In the genomic region with DNA sequence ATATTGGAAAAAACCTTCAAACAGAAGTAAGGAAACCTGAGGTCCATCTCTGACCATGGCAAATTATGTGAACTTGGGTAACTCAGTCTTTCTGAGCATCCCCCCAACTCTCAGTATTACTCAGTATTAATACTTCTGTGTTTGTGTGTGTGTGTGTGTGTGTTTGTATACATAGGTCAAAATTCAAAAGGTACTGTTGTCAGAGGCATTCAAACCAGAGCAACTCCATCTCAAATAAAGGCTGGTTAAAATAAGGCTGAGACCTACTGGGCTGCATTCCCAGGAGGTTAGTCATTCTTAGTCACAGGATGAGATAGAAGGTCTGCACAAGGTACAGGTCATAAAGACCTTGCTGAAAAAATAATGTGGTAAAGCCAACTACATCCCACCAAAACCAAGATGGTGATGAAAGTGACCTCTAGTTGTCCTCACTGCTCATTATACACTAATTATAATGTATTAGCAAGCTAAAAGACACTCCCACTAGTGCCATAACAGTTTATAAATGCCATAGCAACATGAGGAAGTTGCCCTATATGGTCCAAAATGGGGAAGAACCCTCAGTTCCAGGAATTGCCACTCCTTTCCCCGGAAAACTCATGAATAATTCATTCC, we compare ENCODE assay signal across 11 cellular contexts. TPM values are rescaled to one million over a fixed set of nuclear protein-coding genes. Genes with fewer than 3 reads are reported as not detected.
DNase-seq lines count a peak whose midpoint lies in the region; ATAC-seq, FAIRE-seq and TF ChIP-seq lines count a peak whose summit lies in the region.
"Had no signal": no experiment of that assay in that cellular context is flagged by ENCODE, and none has a peak within 500 bp of the region (broad histone marks: within the 10 kb centered on the region; RNA-seq: fewer than 3 reads in every experiment).

No MANE protein-coding gene starts in this region.

- FAIRE-seq in pancreas (lab: Jason Lieb, UNC) = no peak

- 0 out of 2 replicates have a peak, but pooled peaks cover 5% of the 10 kb centered on the region for H3K9me2 ChIP-seq in HCT116 (ENCODE audit: insufficient read depth)

- WGBS in pancreas, 2 donors = 77 to 85% methylated on average over 1 of the region's 1 CpG

- no peaks in the 10 kb centered on the region for H3K79me2 ChIP-seq in HCT116 (ENCODE audit: insufficient read depth, low read length)

- no peaks in the 10 kb centered on the region for H3K9me3 ChIP-seq in HCT116 (ENCODE audit: control insufficient read depth in 1 of 2, insufficient read depth in 1 of 2, low read depth in 1 of 2, low read length in 2 of 2)
- H3K9me3 ChIP-seq in pancreas = no peaks in the 10 kb centered on the region

- H4K20me1 ChIP-seq in HCT116 (ENCODE audit: insufficient read depth) = no peaks in the 10 kb centered on the region

- H3K4me1 ChIP-seq in HCT116 (ENCODE audit: control insufficient read depth in 1 of 2, insufficient read depth in 2 of 2, low read length in 2 of 2) = peaks cover 21 to 29% of the 10 kb centered on the region in 2 experiments
- peaks cover 0 to 6% (median 4%) of the 10 kb centered on the region in 3 donors for H3K4me1 ChIP-seq in pancreas

- peak overlapping the region; percentile 70 for H3K4me2 ChIP-seq in HCT116 (ENCODE audit: low read length)

- TF ChIP-seq CTCF in HCT116 (IDR thresholded peaks at IDR 0.05 in 2 of 3, conservative IDR thresholded peaks at IDR 0.05 in 1 of 3; ENCODE audit: borderline replicate concordance in 1 of 3, insufficient read depth in 1 of 3, low read depth in 2 of 3, low read length in 2 of 3) (no peak), epithelial cell of esophagus (IDR thresholded peaks at IDR 0.05; ENCODE audit: insufficient read depth, low read depth, low read length, missing control alignments) (no peak), pancreas (IDR thresholded peaks at IDR 0.05) (no peak)

- no peak overlapping the region for H3K9ac ChIP-seq in HCT116 (ENCODE audit: low read length)

- peak; percentile 68 for DNase-seq in HCT116 (ENCODE audit: low read depth, low spot score)
- peak; percentile 92 for DNase-seq in RPMI7951 (ENCODE audit: low read depth)
- peak; percentile 79 for DNase-seq in epithelial cell of esophagus (ENCODE audit: low read depth)
- DNase-seq in pancreas = peak in 1 of 6 donors; percentile 29
- no peak for DNase-seq in NCI-H82 (lab: John Stamatoyannopoulos, UW)
- no peak for DNase-seq in NCI-H748 (lab: John Stamatoyannopoulos, UW; ENCODE audit: unreplicated experiment)
- DNase-seq in mesenteric fat pad (ENCODE audit: low spot score) = no peak
- DNase-seq: activated naive CD8-positive, alpha-beta T cell treated with anti-CD3 and anti-CD28 coated beads, Interleukin-2, amount 10 ng/mL, durations not matched to agents 7 days and 5 days; heart left ventricle had no signal

- RAD21 ChIA-PET in HCT116 (lab: Charles Lee; ENCODE audit: low non-redundant PET in 1 of 2, low total read pairs in 2 of 2, uncharacterized antibody in 2 of 2, unreplicated experiment in 2 of 2) = no interaction called here

- POLR2A ChIA-PET in HCT116 (lab: Charles Lee) = no interaction called here

- peak overlapping the region in 1 of 2 experiments; percentile 20; a peak in 2 of 4 replicates for H3K4me3 ChIP-seq in HCT116 (replicated peaks in 1 of 2; ENCODE audit: low read depth in 1 of 2, low read length in 2 of 2)
- no peak overlapping the region for H3K4me3 ChIP-seq in epithelial cell of esophagus (ENCODE audit: low read length)
- no peak overlapping the region for H3K4me3 ChIP-seq in pancreas
- H3K4me3 ChIP-seq: heart left ventricle had no signal

- intact Hi-C loops in HCT116 (cut with micrococcal nuclease) = loop anchor here (10.0 kb wide), 1 partner anchor 715 kb away; no protein-coding TSS in a partner anchor
- intact Hi-C loops in pancreas (cut with DNase I) = no loop called here

- H3K36me3 ChIP-seq in HCT116 (ENCODE audit: control insufficient read depth in 1 of 2, insufficient read depth in 2 of 2, low read length in 2 of 2) = no peaks in the 10 kb centered on the region
- no peaks in the 10 kb centered on the region for H3K36me3 ChIP-seq in pancreas
- H3K36me3 ChIP-seq: heart left ventricle had no signal

- TF ChIP-seq RAD21 in HCT116 (IDR thresholded peaks at IDR 0.05; ENCODE audit: low read depth) = no peak

- CTCF ChIA-PET in HCT116 (lab: Charles Lee) = no interaction called here

- peak overlapping the region; percentile 56 for H2AFZ ChIP-seq in HCT116 (ENCODE audit: low read depth, low read length, poor library complexity, severe bottlenecking)

- ATAC-seq in HCT116 (peak; percentile 91), pancreas (peak in 3 of 4 donors; percentile 46 to 84 (median 67)), GM18519 (IDR thresholded peaks at IDR 0.05; ENCODE audit: low FRiP score, unreplicated experiment) (no peak)

- H3K27ac ChIP-seq in HCT116 (ENCODE audit: low read depth, low read length) (peak overlapping the region; percentile 32; the same call in 1 of the 2 replicates), pancreas (no peak overlapping the region)
- H3K27ac ChIP-seq: heart left ventricle, VCaP had no signal

- H3K27me3 ChIP-seq in HCT116 (ENCODE audit: insufficient read depth, low read length) (no peaks in the 10 kb centered on the region), pancreas (peaks cover 0 to 4% (median 0%) of the 10 kb centered on the region in 4 donors)
- H3K27me3 ChIP-seq: heart left ventricle had no signal

- no TSS peak for BruUV-seq in HCT116 (replicated peaks; lab: Mats Ljungman, UMichigan)

- no peak for TF ChIP-seq POLR2A in HCT116 (IDR thresholded peaks at IDR 0.05; ENCODE audit: borderline replicate concordance, extremely low read depth, insufficient read depth, insufficient read length)

TF ChIP-seq in HCT116, 20 proteins besides CTCF, POLR2A, EP300 and RAD21 (continues in another document):
- TF ChIP-seq CBX3 (IDR thresholded peaks at IDR 0.05; ENCODE audit: low read depth) (peak; percentile 92; the same call in 1 of the 2 replicates), EZH2 (IDR thresholded peaks at IDR 0.05) (no peak), ELF1 (IDR thresholded peaks at IDR 0.05; ENCODE audit: borderline replicate concordance, low read depth) (no peak), SIN3A (IDR thresholded peaks at IDR 0.05; ENCODE audit: low read depth) (0 out of 2 replicates have a peak, but pooled peaks have one; percentile 41), FOSL1 (IDR thresholded peaks at IDR 0.05; ENCODE audit: low read depth) (peak; percentile 97), EZH2phosphoT487 (IDR thresholded peaks at IDR 0.05; ENCODE audit: borderline replicate concordance) (no peak), ZNF274 (IDR thresholded peaks at IDR 0.05; ENCODE audit: low read depth, low read length) (no peak), POLR2AphosphoS5 (IDR thresholded peaks at IDR 0.05; ENCODE audit: low read depth, low read length) (peak; percentile 34; the same call in 1 of the 2 replicates), YY1 (IDR thresholded peaks at IDR 0.05; ENCODE audit: extremely low read depth, insufficient replicate concordance, low read depth, low read length) (peak; percentile 15)
- TF ChIP-seq, protein P1, sequence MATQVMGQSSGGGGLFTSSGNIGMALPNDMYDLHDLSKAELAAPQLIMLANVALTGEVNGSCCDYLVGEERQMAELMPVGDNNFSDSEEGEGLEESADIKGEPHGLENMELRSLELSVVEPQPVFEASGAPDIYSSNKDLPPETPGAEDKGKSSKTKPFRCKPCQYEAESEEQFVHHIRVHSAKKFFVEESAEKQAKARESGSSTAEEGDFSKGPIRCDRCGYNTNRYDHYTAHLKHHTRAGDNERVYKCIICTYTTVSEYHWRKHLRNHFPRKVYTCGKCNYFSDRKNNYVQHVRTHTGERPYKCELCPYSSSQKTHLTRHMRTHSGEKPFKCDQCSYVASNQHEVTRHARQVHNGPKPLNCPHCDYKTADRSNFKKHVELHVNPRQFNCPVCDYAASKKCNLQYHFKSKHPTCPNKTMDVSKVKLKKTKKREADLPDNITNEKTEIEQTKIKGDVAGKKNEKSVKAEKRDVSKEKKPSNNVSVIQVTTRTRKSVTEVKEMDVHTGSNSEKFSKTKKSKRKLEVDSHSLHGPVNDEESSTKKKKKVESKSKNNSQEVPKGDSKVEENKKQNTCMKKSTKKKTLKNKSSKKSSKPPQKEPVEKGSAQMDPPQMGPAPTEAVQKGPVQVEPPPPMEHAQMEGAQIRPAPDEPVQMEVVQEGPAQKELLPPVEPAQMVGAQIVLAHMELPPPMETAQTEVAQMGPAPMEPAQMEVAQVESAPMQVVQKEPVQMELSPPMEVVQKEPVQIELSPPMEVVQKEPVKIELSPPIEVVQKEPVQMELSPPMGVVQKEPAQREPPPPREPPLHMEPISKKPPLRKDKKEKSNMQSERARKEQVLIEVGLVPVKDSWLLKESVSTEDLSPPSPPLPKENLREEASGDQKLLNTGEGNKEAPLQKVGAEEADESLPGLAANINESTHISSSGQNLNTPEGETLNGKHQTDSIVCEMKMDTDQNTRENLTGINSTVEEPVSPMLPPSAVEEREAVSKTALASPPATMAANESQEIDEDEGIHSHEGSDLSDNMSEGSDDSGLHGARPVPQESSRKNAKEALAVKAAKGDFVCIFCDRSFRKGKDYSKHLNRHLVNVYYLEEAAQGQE (IDR thresholded peaks at IDR 0.05; ENCODE audit: low read depth) = no peak
- TF ChIP-seq, protein P2, sequence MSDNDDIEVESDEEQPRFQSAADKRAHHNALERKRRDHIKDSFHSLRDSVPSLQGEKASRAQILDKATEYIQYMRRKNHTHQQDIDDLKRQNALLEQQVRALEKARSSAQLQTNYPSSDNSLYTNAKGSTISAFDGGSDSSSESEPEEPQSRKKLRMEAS (IDR thresholded peaks at IDR 0.05) = 0 out of 2 replicates have a peak, but pooled peaks have one; percentile 11
- TF ChIP-seq, protein P3, sequence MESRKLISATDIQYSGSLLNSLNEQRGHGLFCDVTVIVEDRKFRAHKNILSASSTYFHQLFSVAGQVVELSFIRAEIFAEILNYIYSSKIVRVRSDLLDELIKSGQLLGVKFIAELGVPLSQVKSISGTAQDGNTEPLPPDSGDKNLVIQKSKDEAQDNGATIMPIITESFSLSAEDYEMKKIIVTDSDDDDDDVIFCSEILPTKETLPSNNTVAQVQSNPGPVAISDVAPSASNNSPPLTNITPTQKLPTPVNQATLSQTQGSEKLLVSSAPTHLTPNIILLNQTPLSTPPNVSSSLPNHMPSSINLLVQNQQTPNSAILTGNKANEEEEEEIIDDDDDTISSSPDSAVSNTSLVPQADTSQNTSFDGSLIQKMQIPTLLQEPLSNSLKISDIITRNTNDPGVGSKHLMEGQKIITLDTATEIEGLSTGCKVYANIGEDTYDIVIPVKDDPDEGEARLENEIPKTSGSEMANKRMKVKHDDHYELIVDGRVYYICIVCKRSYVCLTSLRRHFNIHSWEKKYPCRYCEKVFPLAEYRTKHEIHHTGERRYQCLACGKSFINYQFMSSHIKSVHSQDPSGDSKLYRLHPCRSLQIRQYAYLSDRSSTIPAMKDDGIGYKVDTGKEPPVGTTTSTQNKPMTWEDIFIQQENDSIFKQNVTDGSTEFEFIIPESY (IDR thresholded peaks at IDR 0.05; ENCODE audit: extremely low read depth, insufficient replicate concordance, low read length) = no peak

RNA-seq across cellular contexts. Expression of a gene that starts 33.3 kb away (rescaled TPM):
- total RNA-seq in HCT116 (2021; ENCODE audit: unreplicated experiment) = not detected
- polyA plus RNA-seq in HCT116 (2012) = not detected in 2 replicates
- total RNA-seq in RPMI7951 (2014; rRNA removed; shearing (Covaris generic)) = not detected in 2 replicates
- total RNA-seq in pancreas = under 1 TPM in 2 of 6 donors, not detected in 4; 0.22 to 0.35 TPM
- under 1 TPM in 1 of 2 donors, not detected in 1; 0.26 TPM for polyA plus RNA-seq in pancreas
- 1.4 TPM for total RNA-seq in mesenteric fat pad
- total RNA-seq: activated naive CD8-positive, alpha-beta T cell treated with anti-CD3 and anti-CD28 coated beads, Interleukin-2, amount 10 ng/mL, durations not matched to agents 7 days and 5 days had no signal

Comparison
In these comparisons a context has a peak if more than half of its experiments do, and no peak if none do; other contexts are left out.
1. DNase-seq: peak in HCT116 (single experiment), RPMI7951 (single experiment) and epithelial cell of esophagus (single experiment); none in NCI-H82 (single experiment), NCI-H748 (single experiment) and mesenteric fat pad (single experiment).